8 cellular contexts compared by ENCODE assay signal in genomic region chrX:149937881-149938426, GRCh38. TPM values are rescaled to one million over a fixed set of nuclear protein-coding genes. Genes with fewer than 3 reads are reported as not detected.
DNase-seq lines count a peak whose midpoint lies in the region; ATAC-seq and TF ChIP-seq lines count a peak whose summit lies in the region.

No MANE protein-coding gene starts in this region.

- no peak overlapping the region for H2BK15ac ChIP-seq in mesenchymal stem cell (ENCODE audit: low read depth, poor library complexity, severe bottlenecking)

- H3K4me3 ChIP-seq in RWPE2 (ENCODE audit: severe bottlenecking) (peak overlapping the region; percentile 74), choroid plexus epithelial cell (ENCODE audit: low read depth, low read length) (peak overlapping the region; percentile 79), mesenchymal stem cell (ENCODE audit: insufficient read depth in 1 of 2, low read depth in 1 of 2, low read length in 2 of 2) (peak overlapping the region; percentile 80 to 87), urinary bladder (ENCODE audit: low read depth, low read length) (peak overlapping the region; percentile 71)

- no peak overlapping the region for H2AFZ ChIP-seq in mesenchymal stem cell (ENCODE audit: low read depth, low read length)

- ATAC-seq in RWPE2 (ENCODE audit: low read depth) = no peak
- ATAC-seq in GM18861 (IDR thresholded peaks at IDR 0.05; ENCODE audit: unreplicated experiment) = no peak
- ATAC-seq in HG02981 (IDR thresholded peaks at IDR 0.05; ENCODE audit: unreplicated experiment) = no peak

- DNase-seq in stimulated activated CD4-positive, alpha-beta T cell treated with anti-CD3 and anti-CD28 coated beads, Interleukin-2, amount 100 ng/mL, for 4 hours (ENCODE audit: low read depth) = peak; percentile 3
- DNase-seq in stimulated activated CD4-positive, alpha-beta T cell treated with anti-CD3 and anti-CD28 coated beads, Interleukin-4, amount 100 ng/mL, for 1 hour = no peak
- DNase-seq in RWPE2 (ENCODE audit: low spot score) = no peak
- DNase-seq in choroid plexus epithelial cell (ENCODE audit: low read depth) = no peak
- DNase-seq in mesenchymal stem cell = no peak

- no peaks in the 10 kb centered on the region for H3K9me3 ChIP-seq in RWPE2 (ENCODE audit: severe bottlenecking)
- no peaks in the 10 kb centered on the region for H3K9me3 ChIP-seq in mesenchymal stem cell (ENCODE audit: control insufficient read depth, low read length)

- peak overlapping the region in 1 of 2 experiments; percentile 36 for H3K14ac ChIP-seq in mesenchymal stem cell (ENCODE audit: low read length in 2 of 2)

- H3K18ac ChIP-seq in mesenchymal stem cell (ENCODE audit: low read depth in 1 of 2, low read length in 2 of 2) = peak overlapping the region; percentile 5 to 67

- peak overlapping the region; percentile 97 for H3K9ac ChIP-seq in mesenchymal stem cell (ENCODE audit: low read length)

- no peaks in the 10 kb centered on the region for H3K4me1 ChIP-seq in RWPE2 (ENCODE audit: insufficient read depth, poor library complexity, severe bottlenecking)
- peaks cover 5% of the 10 kb centered on the region for H3K4me1 ChIP-seq in mesenchymal stem cell (ENCODE audit: control insufficient read depth, insufficient read depth, low read depth, low read length)
- no peaks in the 10 kb centered on the region for H3K4me1 ChIP-seq in urinary bladder (ENCODE audit: insufficient read depth)

- no peak overlapping the region for H2BK5ac ChIP-seq in mesenchymal stem cell (ENCODE audit: low read depth, low read length, poor library complexity, severe bottlenecking)

- no peak overlapping the region for H2AK5ac ChIP-seq in mesenchymal stem cell (ENCODE audit: low read length, severe bottlenecking)

- H3K79me1 ChIP-seq in mesenchymal stem cell (replicated peaks; ENCODE audit: low read length, poor library complexity, severe bottlenecking) = no peaks in the 10 kb centered on the region

- H4K91ac ChIP-seq in mesenchymal stem cell (ENCODE audit: low read length) = no peak overlapping the region

- peak overlapping the region; percentile 76 for H3K27ac ChIP-seq in RWPE2 (ENCODE audit: poor library complexity, severe bottlenecking)
- H3K27ac ChIP-seq in mesenchymal stem cell (ENCODE audit: low read length, poor library complexity, severe bottlenecking) = peak overlapping the region; percentile 58
- H3K27ac ChIP-seq in urinary bladder (ENCODE audit: low read depth) = peak overlapping the region; percentile 85

- peak overlapping the region; percentile 49 for H2BK120ac ChIP-seq in mesenchymal stem cell (ENCODE audit: low read depth, low read length)

- peak overlapping the region; percentile 41 for H4K8ac ChIP-seq in mesenchymal stem cell (ENCODE audit: low read length)

- H2BK12ac ChIP-seq in mesenchymal stem cell (ENCODE audit: low read length in 2 of 2) = no peak overlapping the region

- peak overlapping the region; percentile 84 for H3K4me2 ChIP-seq in mesenchymal stem cell (ENCODE audit: low read length, poor library complexity, severe bottlenecking)

- peak overlapping the region in 1 of 2 experiments; percentile 30 for H3K4ac ChIP-seq in mesenchymal stem cell (ENCODE audit: low read depth in 1 of 2, low read length in 2 of 2)

- no peak for TF ChIP-seq CTCF in RWPE2 (IDR thresholded peaks at IDR 0.05; ENCODE audit: poor library complexity, severe bottlenecking)
- TF ChIP-seq CTCF in choroid plexus epithelial cell (conservative IDR thresholded peaks at IDR 0.05; ENCODE audit: low read depth, low read length) = no peak

- H3K27me3 ChIP-seq in RWPE2 (ENCODE audit: insufficient read depth, poor library complexity, severe bottlenecking) (no peaks in the 10 kb centered on the region), mesenchymal stem cell (ENCODE audit: control insufficient read depth in 1 of 2, insufficient read depth in 1 of 2, low read length in 2 of 2) (no peaks in the 10 kb centered on the region)

- no peak overlapping the region for H3K23ac ChIP-seq in mesenchymal stem cell (ENCODE audit: low read length in 2 of 2)

- 1% methylated on average over 32 of the region's 46 CpGs for WGBS in mesenchymal stem cell
- under 1% methylated on average over 46 of the region's 46 CpGs for WGBS in urinary bladder

- H3K36me3 ChIP-seq in RWPE2 (ENCODE audit: low read depth) (no peaks in the 10 kb centered on the region), mesenchymal stem cell (ENCODE audit: control insufficient read depth in 1 of 2, insufficient read depth in 2 of 2, low read depth in 1 of 2, low read length in 2 of 2) (peaks cover 0 to 12% of the 10 kb centered on the region in 2 experiments), urinary bladder (ENCODE audit: insufficient read depth) (no peaks in the 10 kb centered on the region)

RNA-seq across cellular contexts. Expression of gene EOLA2, which starts 0.3 kb away (rescaled TPM):
- 24.5 TPM for polyA plus RNA-seq in mesenchymal stem cell (2013, experiment 1 of 2)
- 23.2 TPM for polyA plus RNA-seq in mesenchymal stem cell (2013, experiment 2 of 2)
- 11.2 TPM for total RNA-seq in urinary bladder
- polyA plus RNA-seq in urinary bladder = 30.1 TPM

RNA-seq across cellular contexts. Expression of gene HSFX4, which starts 8.6 kb away (rescaled TPM):
- polyA plus RNA-seq in mesenchymal stem cell (2013, experiment 1 of 2) = not detected
- polyA plus RNA-seq in mesenchymal stem cell (2013, experiment 2 of 2) = not detected
- total RNA-seq in urinary bladder = not detected
- polyA plus RNA-seq in urinary bladder = not detected

RNA-seq across cellular contexts. Expression of gene MAGEA8, which starts 57.0 kb away (rescaled TPM):
- not detected for polyA plus RNA-seq in mesenchymal stem cell (2013, experiment 1 of 2)
- not detected for polyA plus RNA-seq in mesenchymal stem cell (2013, experiment 2 of 2)
- not detected for total RNA-seq in urinary bladder
- not detected for polyA plus RNA-seq in urinary bladder
